10 cellular contexts compared by ENCODE assay signal in genomic region chr16:66070140-66070887, GRCh38.
DNase-seq lines count a peak whose midpoint lies in the region; ATAC-seq and TF ChIP-seq lines count a peak whose summit lies in the region.
"Had no signal": no experiment of that assay in that cellular context is flagged by ENCODE, and none has a peak within 500 bp of the region (broad histone marks: within the 10 kb centered on the region; RNA-seq: fewer than 3 reads in every experiment).

No MANE protein-coding gene starts in this region.

- peaks cover 8% of the 10 kb centered on the region for H3K4me1 ChIP-seq in rectal smooth muscle tissue (ENCODE audit: control insufficient read depth, insufficient read depth, low read length)

- DNase-seq in DMS79 treated with DMSO at 0.1 percent for 48 hours (lab: John Stamatoyannopoulos, UW): peak; percentile 72
- peak; percentile 76 for DNase-seq in left ventricle myocardium superior
- no peak for DNase-seq in activated naive CD8-positive, alpha-beta T cell treated with anti-CD3 and anti-CD28 coated beads for 36 hours
- DNase-seq in stimulated activated CD4-positive, alpha-beta T cell treated with anti-CD3 and anti-CD28 coated beads, Interleukin-12 subunit alpha, Interleukin-12 subunit beta, amount 100 ng/mL, for 4 hours: no peak

- no peaks in the 10 kb centered on the region for H3K36me3 ChIP-seq in rectal smooth muscle tissue (ENCODE audit: control insufficient read depth, insufficient read depth, low read length)

- H3K27me3 Mint-ChIP-seq in activated naive CD8-positive, alpha-beta T cell treated with anti-CD3 and anti-CD28 coated beads for 36 hours: peaks cover 12% of the 10 kb centered on the region

- no peak overlapping the region for H3K4me3 ChIP-seq in rectal smooth muscle tissue (ENCODE audit: low read length)

- H3K27me3 ChIP-seq in rectal smooth muscle tissue (ENCODE audit: control insufficient read depth, insufficient read depth, low read length): no peaks in the 10 kb centered on the region

- H3K9me3 Mint-ChIP-seq in activated naive CD8-positive, alpha-beta T cell treated with anti-CD3 and anti-CD28 coated beads for 36 hours: no peaks in the 10 kb centered on the region

- intact Hi-C loops in left ventricle myocardium superior (cut with micrococcal nuclease): no loop called here

- no peaks in the 10 kb centered on the region for H3K4me1 Mint-ChIP-seq in activated naive CD8-positive, alpha-beta T cell treated with anti-CD3 and anti-CD28 coated beads for 36 hours
- H3K4me1 Mint-ChIP-seq: memory B cell had no signal

- ATAC-seq in left ventricle myocardium superior (peak; percentile 96), GM18870 (IDR thresholded peaks at IDR 0.05; ENCODE audit: unreplicated experiment) (no peak), GM21717 (IDR thresholded peaks at IDR 0.05; ENCODE audit: unreplicated experiment) (no peak)
- ATAC-seq: Panc1 had no signal

- H3K27ac Mint-ChIP-seq in activated naive CD8-positive, alpha-beta T cell treated with anti-CD3 and anti-CD28 coated beads for 36 hours: no peak overlapping the region
- H3K27ac Mint-ChIP-seq: memory B cell had no signal

- H3K9ac ChIP-seq in rectal smooth muscle tissue (ENCODE audit: low read length): no peak overlapping the region

- H3K4me3 Mint-ChIP-seq in activated naive CD8-positive, alpha-beta T cell treated with anti-CD3 and anti-CD28 coated beads for 36 hours: no peak overlapping the region
- H3K4me3 Mint-ChIP-seq: memory B cell had no signal

- no peak for TF ChIP-seq CTCF in VCaP (conservative IDR thresholded peaks at IDR 0.05)

- no peaks in the 10 kb centered on the region for H3K36me3 Mint-ChIP-seq in activated naive CD8-positive, alpha-beta T cell treated with anti-CD3 and anti-CD28 coated beads for 36 hours
- H3K36me3 Mint-ChIP-seq: memory B cell had no signal

- H3K27ac ChIP-seq in VCaP: peak overlapping the region; percentile 40; the same call in 1 of the 2 replicates
- H3K27ac ChIP-seq in rectal smooth muscle tissue (ENCODE audit: low read depth, low read length): peak overlapping the region; percentile 14

Comparison
In these comparisons a context has a peak if more than half of its experiments do, and no peak if none do; other contexts are left out.
1. DNase-seq: peak in DMS79 treated with DMSO at 0.1 percent for 48 hours (single experiment) and left ventricle myocardium superior (single experiment); none in activated naive CD8-positive, alpha-beta T cell treated with anti-CD3 and anti-CD28 coated beads for 36 hours (single experiment) and stimulated activated CD4-positive, alpha-beta T cell treated with anti-CD3 and anti-CD28 coated beads, Interleukin-12 subunit alpha, Interleukin-12 subunit beta, amount 100 ng/mL, for 4 hours (single experiment).